Comparison of ENCODE assay signal across 19 cellular contexts in genomic region chr2:229335877-229336346, GRCh38.
DNase-seq lines count a peak whose midpoint lies in the region; ATAC-seq and TF ChIP-seq lines count a peak whose summit lies in the region.
"Had no signal": no experiment of that assay in that cellular context is flagged by ENCODE, and none has a peak within 500 bp of the region (broad histone marks: within the 10 kb centered on the region; RNA-seq: fewer than 3 reads in every experiment).

No MANE protein-coding gene starts in this region.

- H3K36me3 Mint-ChIP-seq in endodermal cell (ENCODE audit: low read depth) = no peaks in the 10 kb centered on the region
- no peaks in the 10 kb centered on the region for H3K36me3 Mint-ChIP-seq in nephron progenitor cell (ENCODE audit: low read depth)
- H3K36me3 Mint-ChIP-seq: activated naive CD8-positive, alpha-beta T cell treated with anti-CD3 and anti-CD28 coated beads for 36 hours; natural killer cell had no signal

- no peaks in the 10 kb centered on the region for H3K27me3 ChIP-seq in endodermal cell (ENCODE audit: control insufficient read depth, insufficient read depth, low read length, poor library complexity, severe bottlenecking)
- H3K27me3 ChIP-seq in PC-9 (ENCODE audit: insufficient read depth, low read depth) = no peaks in the 10 kb centered on the region
- H3K27me3 ChIP-seq: breast epithelium, thyroid gland had no signal

- no peaks in the 10 kb centered on the region for H3K79me2 ChIP-seq in PC-9 (ENCODE audit: low read depth)

- H3K4me3 ChIP-seq in endodermal cell (ENCODE audit: low read length) (no peak overlapping the region), PC-9 (no peak overlapping the region)
- H3K4me3 ChIP-seq: breast epithelium, thyroid gland had no signal

- no peak for ATAC-seq in HG03175 (IDR thresholded peaks at IDR 0.05; ENCODE audit: unreplicated experiment)
- ATAC-seq: natural killer cell had no signal

- no peaks in the 10 kb centered on the region for H4K20me1 ChIP-seq in PC-9 (ENCODE audit: insufficient read depth)

- CTCF ChIA-PET in PC-9 (lab: Charles Lee) = no interaction called here

- no peak overlapping the region for H3K9ac ChIP-seq in endodermal cell (ENCODE audit: extremely low read depth, low read length, poor library complexity, severe bottlenecking)

- DNase-seq in ELF-1 (ENCODE audit: low read depth, low spot score) (peak; percentile 11), NCI-H2107 (lab: John Stamatoyannopoulos, UW) (peak; percentile 14), endodermal cell (peak; percentile 57), nephron progenitor cell (no peak), PC-9 (no peak), SW 1271 (lab: John Stamatoyannopoulos, UW) (no peak)
- no peak for DNase-seq in activated CD4-positive, alpha-beta T cell treated with anti-CD3 and anti-CD28 coated beads for 1 hour
- DNase-seq: activated B cell treated with CpG ODN at 0.5 μM for 24 hours; activated naive CD8-positive, alpha-beta T cell treated with anti-CD3 and anti-CD28 coated beads for 36 hours; mammary epithelial cell; natural killer cell; NCI-H1092; SHP77 treated with DMSO at 0.1 percent for 48 hours; thyroid gland had no signal

- POLR2A ChIA-PET in PC-9 (lab: Charles Lee; ENCODE audit: unreplicated experiment) = no interaction called here

- H3K4me3 Mint-ChIP-seq in endodermal cell (no peak overlapping the region), nephron progenitor cell (no peak overlapping the region)
- H3K4me3 Mint-ChIP-seq: activated B cell treated with CpG ODN at 0.5 μM for 24 hours; activated naive CD8-positive, alpha-beta T cell treated with anti-CD3 and anti-CD28 coated beads for 36 hours; activated T-helper 1 cell treated with anti-CD3 and anti-CD28 coated beads, Interleukin-12 subunit alpha, Interleukin-12 subunit beta, Interleukin-2, Interleukin-4 antibody, amounts not matched to agents 30 ng/mL and 10 ng/mL and 1 ng/mL, durations not matched to agents 14 hours and 24 hours and 36 hours; B cell; natural killer cell; T-helper 1 cell treated with Interleukin-12 subunit alpha and Interleukin-12 subunit beta and Interleukin-4 antibody, amounts not matched to agents 30 μg/mL and 1 μg/mL, for 36 hours had no signal

- H3K4me1 Mint-ChIP-seq in endodermal cell (peaks cover 10% of the 10 kb centered on the region), nephron progenitor cell (peaks cover 20% of the 10 kb centered on the region)
- H3K4me1 Mint-ChIP-seq: activated naive CD8-positive, alpha-beta T cell treated with anti-CD3 and anti-CD28 coated beads for 36 hours had no signal

- H3K36me3 ChIP-seq in endodermal cell (ENCODE audit: control insufficient read depth, insufficient read depth, low read length) (no peaks in the 10 kb centered on the region), PC-9 (ENCODE audit: low read depth) (no peaks in the 10 kb centered on the region)
- H3K36me3 ChIP-seq: breast epithelium, thyroid gland had no signal

- no peaks in the 10 kb centered on the region for H3K9me3 ChIP-seq in endodermal cell (ENCODE audit: control insufficient read depth, low read length)
- H3K9me3 ChIP-seq in PC-9 (ENCODE audit: insufficient read depth, low read depth) = no peaks in the 10 kb centered on the region
- H3K9me3 ChIP-seq: breast epithelium, thyroid gland had no signal

- peaks cover 2% of the 10 kb centered on the region for H3K27me3 Mint-ChIP-seq in endodermal cell (ENCODE audit: insufficient read depth)
- H3K27me3 Mint-ChIP-seq in nephron progenitor cell (ENCODE audit: low read depth, poor library complexity) = peaks cover 3% of the 10 kb centered on the region
- H3K27me3 Mint-ChIP-seq: activated B cell treated with CpG ODN at 0.5 μM for 24 hours, B cell had no signal

- H3K9me3 Mint-ChIP-seq in endodermal cell (no peaks in the 10 kb centered on the region), nephron progenitor cell (no peaks in the 10 kb centered on the region)
- H3K9me3 Mint-ChIP-seq: activated B cell treated with CpG ODN at 0.5 μM for 24 hours; activated naive CD8-positive, alpha-beta T cell treated with anti-CD3 and anti-CD28 coated beads for 36 hours; activated T-helper 1 cell treated with anti-CD3 and anti-CD28 coated beads, Interleukin-12 subunit alpha, Interleukin-12 subunit beta, Interleukin-2, Interleukin-4 antibody, amounts not matched to agents 30 ng/mL and 10 ng/mL and 1 ng/mL, durations not matched to agents 14 hours and 24 hours and 36 hours; T-helper 1 cell treated with Interleukin-12 subunit alpha and Interleukin-12 subunit beta and Interleukin-4 antibody, amounts not matched to agents 30 μg/mL and 1 μg/mL, for 36 hours had no signal

- TF ChIP-seq CTCF in endodermal cell (conservative IDR thresholded peaks at IDR 0.05) = no peak
- no peak for TF ChIP-seq CTCF in nephron progenitor cell (IDR thresholded peaks at IDR 0.05)
- no peak for TF ChIP-seq CTCF in PC-9 (conservative IDR thresholded peaks at IDR 0.05)

- H3K4me2 ChIP-seq in PC-9 = no peak overlapping the region

- BruUV-seq in PC-9 (replicated peaks; lab: Mats Ljungman, UMichigan) = no TSS peak

- H2AFZ ChIP-seq in PC-9 = no peak overlapping the region

- no peaks in the 10 kb centered on the region for H3K9me2 ChIP-seq in PC-9 (ENCODE audit: insufficient read depth)

- no peak overlapping the region for H3K27ac Mint-ChIP-seq in endodermal cell
- H3K27ac Mint-ChIP-seq in nephron progenitor cell = peak overlapping the region; percentile 80
- H3K27ac Mint-ChIP-seq: activated B cell treated with CpG ODN at 0.5 μM for 24 hours; activated naive CD8-positive, alpha-beta T cell treated with anti-CD3 and anti-CD28 coated beads for 36 hours; activated T-helper 1 cell treated with anti-CD3 and anti-CD28 coated beads, Interleukin-12 subunit alpha, Interleukin-12 subunit beta, Interleukin-2, Interleukin-4 antibody, amounts not matched to agents 30 ng/mL and 10 ng/mL and 1 ng/mL, durations not matched to agents 14 hours and 24 hours and 36 hours; B cell; natural killer cell; T-helper 1 cell treated with Interleukin-12 subunit alpha and Interleukin-12 subunit beta and Interleukin-4 antibody, amounts not matched to agents 30 μg/mL and 1 μg/mL, for 36 hours had no signal

- no peaks in the 10 kb centered on the region for H3F3A ChIP-seq in PC-9 (ENCODE audit: insufficient read depth, low read depth)

- WGBS in endodermal cell (ENCODE audit: insufficient coverage in 1 of 2, insufficient read length in 1 of 2), 2 experiments = 84% methylated on average over 3 to 7 of the region's 7 CpGs

- intact Hi-C loops in PC-9 (cut with micrococcal nuclease; ENCODE audit: unreplicated experiment) = no loop called here

- H3K4me1 ChIP-seq in endodermal cell (ENCODE audit: control insufficient read depth, insufficient read depth, low read length) = no peaks in the 10 kb centered on the region
- no peaks in the 10 kb centered on the region for H3K4me1 ChIP-seq in PC-9 (replicated peaks; ENCODE audit: insufficient read depth)
- H3K4me1 ChIP-seq: breast epithelium, thyroid gland had no signal

- no peak overlapping the region for H3K27ac ChIP-seq in endodermal cell (ENCODE audit: low read depth, low read length)
- H3K27ac ChIP-seq in PC-9 = no peak overlapping the region
- H3K27ac ChIP-seq: breast epithelium, thyroid gland had no signal

Comparison
In these comparisons a context has a peak if more than half of its experiments do, and no peak if none do; other contexts are left out.
1. DNase-seq: peak in ELF-1 (single experiment), NCI-H2107 (single experiment) and endodermal cell (single experiment); none in nephron progenitor cell (single experiment), activated CD4-positive, alpha-beta T cell treated with anti-CD3 and anti-CD28 coated beads for 1 hour (single experiment), PC-9 (0 of 2) and SW 1271 (0 of 2).